ENCODE assay signal across 19 cellular contexts in genomic region chr4:121108557-121108956, GRCh38. TPM values are rescaled to one million over a fixed set of nuclear protein-coding genes. Genes with fewer than 3 reads are reported as not detected.
"Had no signal": no experiment of that assay in that cellular context is flagged by ENCODE, and none has a peak within 500 bp of the region (broad histone marks: within the 10 kb centered on the region; RNA-seq: fewer than 3 reads in every experiment).

No MANE protein-coding gene starts in this region.

- H3K27ac ChIP-seq: coronary artery, foreskin keratinocyte, heart left ventricle, left ventricle myocardium inferior, prostate gland, right lobe of liver, transverse colon had no signal

- H3K4me3 Mint-ChIP-seq: activated CD4-positive, alpha-beta memory T cell treated with anti-CD3 and anti-CD28 coated beads, Interleukin-2, amount 10 ng/mL, durations not matched to agents 7 days and 5 days; memory B cell; natural killer cell; stimulated activated naive B cell treated with anti-CD40 and anti-IgM and Interleukin-4, amounts not matched to agents 10 μg/mL and 1 μg/mL and 100 μg/mL, for 72 hours; T-helper 2 cell treated with Interferon-gamma antibody and Interleukin-4, amounts not matched to agents 5 μg/mL and 100 μg/mL, for 36 hours had no signal

- FAIRE-seq: endothelial cell of umbilical vein, islet of Langerhans had no signal

- H3K36me3 Mint-ChIP-seq: memory B cell; stimulated activated naive B cell treated with anti-CD40 and anti-IgM and Interleukin-4, amounts not matched to agents 10 μg/mL and 1 μg/mL and 100 μg/mL, for 72 hours had no signal

- H3K4me1 Mint-ChIP-seq: memory B cell; natural killer cell; stimulated activated naive B cell treated with anti-CD40 and anti-IgM and Interleukin-4, amounts not matched to agents 10 μg/mL and 1 μg/mL and 100 μg/mL, for 72 hours had no signal

- H3K9me3 ChIP-seq: heart left ventricle, left ventricle myocardium inferior, prostate gland, right lobe of liver, transverse colon had no signal

- H3K4me1 ChIP-seq: foreskin keratinocyte, heart left ventricle, left ventricle myocardium inferior, prostate gland, right lobe of liver, transverse colon had no signal

- ATAC-seq: foreskin keratinocyte; heart left ventricle; natural killer cell; right lobe of liver; stimulated activated naive B cell treated with anti-CD40 and anti-IgM and Interleukin-4, amounts not matched to agents 10 μg/mL and 1 μg/mL and 100 μg/mL, for 72 hours had no signal

- H3K4me3 ChIP-seq: coronary artery, heart left ventricle, left ventricle myocardium inferior, prostate gland, right lobe of liver, transverse colon had no signal

- H3K36me3 ChIP-seq: heart left ventricle, left ventricle myocardium inferior, prostate gland, right lobe of liver, transverse colon had no signal

- H3K9me3 Mint-ChIP-seq: activated CD4-positive, alpha-beta memory T cell treated with anti-CD3 and anti-CD28 coated beads, Interleukin-2, amount 10 ng/mL, durations not matched to agents 7 days and 5 days; natural killer cell; T-helper 2 cell treated with Interferon-gamma antibody and Interleukin-4, amounts not matched to agents 5 μg/mL and 100 μg/mL, for 36 hours had no signal

- DNase-seq: activated CD4-positive, alpha-beta memory T cell treated with anti-CD3 and anti-CD28 coated beads, Interleukin-2, amount 10 ng/mL, durations not matched to agents 7 days and 5 days; activated CD8-positive, alpha-beta memory T cell treated with anti-CD3 and anti-CD28 coated beads, Interleukin-2, amount 50 U/mL, for 48 hours; activated naive CD4-positive, alpha-beta T cell treated with Interleukin-2 at 50 U/mL for 16 hours; caudate nucleus; effector CD4-positive, alpha-beta T cell; foreskin keratinocyte; heart left ventricle; left ventricle myocardium inferior; natural killer cell; nucleus accumbens; right lobe of liver; stimulated activated naive B cell treated with anti-CD40 and anti-IgM and Interleukin-4, amounts not matched to agents 10 μg/mL and 1 μg/mL and 100 μg/mL, for 72 hours; transverse colon had no signal

- H3K27ac Mint-ChIP-seq: activated CD4-positive, alpha-beta memory T cell treated with anti-CD3 and anti-CD28 coated beads, Interleukin-2, amount 10 ng/mL, durations not matched to agents 7 days and 5 days; memory B cell; natural killer cell; stimulated activated naive B cell treated with anti-CD40 and anti-IgM and Interleukin-4, amounts not matched to agents 10 μg/mL and 1 μg/mL and 100 μg/mL, for 72 hours; T-helper 2 cell treated with Interferon-gamma antibody and Interleukin-4, amounts not matched to agents 5 μg/mL and 100 μg/mL, for 36 hours had no signal

- H3K27me3 ChIP-seq: foreskin keratinocyte, right lobe of liver, transverse colon had no signal

RNA-seq across cellular contexts. Expression of gene NDNF, which starts 36.2 kb away (rescaled TPM):
- total RNA-seq: endothelial cell of umbilical vein, foreskin keratinocyte, natural killer cell had no signal
- polyA plus RNA-seq: endothelial cell of umbilical vein, foreskin keratinocyte had no signal

RNA-seq across cellular contexts. Expression of gene TNIP3, which starts 55.6 kb away (rescaled TPM):
- total RNA-seq: endothelial cell of umbilical vein, left ventricle myocardium inferior, prostate gland had no signal
- polyA plus RNA-seq: endothelial cell of umbilical vein had no signal
